In genomic region chr14:93302688-93303581, GRCh38 we compare ENCODE assay signal across 1 cellular context.
TF ChIP-seq lines count a peak whose summit lies in the region.

No MANE protein-coding gene starts in this region.

TF ChIP-seq in HEK293, 187 proteins besides CTCF, POLR2A, EP300 and RAD21 (continued from another document):
- no peak for TF ChIP-seq ZNF280C (tag by site-specific recombination; IDR thresholded peaks at IDR 0.05)
- no peak for TF ChIP-seq ZNF157 (tag by site-specific recombination; IDR thresholded peaks at IDR 0.05)
- no peak for TF ChIP-seq YY2 (tag by site-specific recombination; IDR thresholded peaks at IDR 0.05)
- peak; percentile 57 for TF ChIP-seq ZNF146 (tag by site-specific recombination; IDR thresholded peaks at IDR 0.05)
- TF ChIP-seq ZBTB1 (tag by site-specific recombination; IDR thresholded peaks at IDR 0.05), result no peak
- no peak for TF ChIP-seq ZNF488 (tag by site-specific recombination; IDR thresholded peaks at IDR 0.05)
- TF ChIP-seq ZBTB11 (tag by site-specific recombination; conservative IDR thresholded peaks at IDR 0.05; ENCODE audit: low read depth), result no peak
- TF ChIP-seq ZNF202 (tag by site-specific recombination; IDR thresholded peaks at IDR 0.05; ENCODE audit: borderline replicate concordance), result no peak
- TF ChIP-seq, protein P1, sequence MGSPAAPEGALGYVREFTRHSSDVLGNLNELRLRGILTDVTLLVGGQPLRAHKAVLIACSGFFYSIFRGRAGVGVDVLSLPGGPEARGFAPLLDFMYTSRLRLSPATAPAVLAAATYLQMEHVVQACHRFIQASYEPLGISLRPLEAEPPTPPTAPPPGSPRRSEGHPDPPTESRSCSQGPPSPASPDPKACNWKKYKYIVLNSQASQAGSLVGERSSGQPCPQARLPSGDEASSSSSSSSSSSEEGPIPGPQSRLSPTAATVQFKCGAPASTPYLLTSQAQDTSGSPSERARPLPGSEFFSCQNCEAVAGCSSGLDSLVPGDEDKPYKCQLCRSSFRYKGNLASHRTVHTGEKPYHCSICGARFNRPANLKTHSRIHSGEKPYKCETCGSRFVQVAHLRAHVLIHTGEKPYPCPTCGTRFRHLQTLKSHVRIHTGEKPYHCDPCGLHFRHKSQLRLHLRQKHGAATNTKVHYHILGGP (tag by site-specific recombination; IDR thresholded peaks at IDR 0.05), result no peak
- TF ChIP-seq, protein P2, sequence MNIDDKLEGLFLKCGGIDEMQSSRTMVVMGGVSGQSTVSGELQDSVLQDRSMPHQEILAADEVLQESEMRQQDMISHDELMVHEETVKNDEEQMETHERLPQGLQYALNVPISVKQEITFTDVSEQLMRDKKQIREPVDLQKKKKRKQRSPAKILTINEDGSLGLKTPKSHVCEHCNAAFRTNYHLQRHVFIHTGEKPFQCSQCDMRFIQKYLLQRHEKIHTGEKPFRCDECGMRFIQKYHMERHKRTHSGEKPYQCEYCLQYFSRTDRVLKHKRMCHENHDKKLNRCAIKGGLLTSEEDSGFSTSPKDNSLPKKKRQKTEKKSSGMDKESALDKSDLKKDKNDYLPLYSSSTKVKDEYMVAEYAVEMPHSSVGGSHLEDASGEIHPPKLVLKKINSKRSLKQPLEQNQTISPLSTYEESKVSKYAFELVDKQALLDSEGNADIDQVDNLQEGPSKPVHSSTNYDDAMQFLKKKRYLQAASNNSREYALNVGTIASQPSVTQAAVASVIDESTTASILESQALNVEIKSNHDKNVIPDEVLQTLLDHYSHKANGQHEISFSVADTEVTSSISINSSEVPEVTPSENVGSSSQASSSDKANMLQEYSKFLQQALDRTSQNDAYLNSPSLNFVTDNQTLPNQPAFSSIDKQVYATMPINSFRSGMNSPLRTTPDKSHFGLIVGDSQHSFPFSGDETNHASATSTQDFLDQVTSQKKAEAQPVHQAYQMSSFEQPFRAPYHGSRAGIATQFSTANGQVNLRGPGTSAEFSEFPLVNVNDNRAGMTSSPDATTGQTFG (tag by site-specific recombination; IDR thresholded peaks at IDR 0.05; ENCODE audit: borderline replicate concordance), result no peak
- no peak for TF ChIP-seq ZNF350 (tag by site-specific recombination; IDR thresholded peaks at IDR 0.05)
- TF ChIP-seq ZNF221 (tag by site-specific recombination; IDR thresholded peaks at IDR 0.05; ENCODE audit: borderline replicate concordance), result no peak
- TF ChIP-seq, protein P3, sequence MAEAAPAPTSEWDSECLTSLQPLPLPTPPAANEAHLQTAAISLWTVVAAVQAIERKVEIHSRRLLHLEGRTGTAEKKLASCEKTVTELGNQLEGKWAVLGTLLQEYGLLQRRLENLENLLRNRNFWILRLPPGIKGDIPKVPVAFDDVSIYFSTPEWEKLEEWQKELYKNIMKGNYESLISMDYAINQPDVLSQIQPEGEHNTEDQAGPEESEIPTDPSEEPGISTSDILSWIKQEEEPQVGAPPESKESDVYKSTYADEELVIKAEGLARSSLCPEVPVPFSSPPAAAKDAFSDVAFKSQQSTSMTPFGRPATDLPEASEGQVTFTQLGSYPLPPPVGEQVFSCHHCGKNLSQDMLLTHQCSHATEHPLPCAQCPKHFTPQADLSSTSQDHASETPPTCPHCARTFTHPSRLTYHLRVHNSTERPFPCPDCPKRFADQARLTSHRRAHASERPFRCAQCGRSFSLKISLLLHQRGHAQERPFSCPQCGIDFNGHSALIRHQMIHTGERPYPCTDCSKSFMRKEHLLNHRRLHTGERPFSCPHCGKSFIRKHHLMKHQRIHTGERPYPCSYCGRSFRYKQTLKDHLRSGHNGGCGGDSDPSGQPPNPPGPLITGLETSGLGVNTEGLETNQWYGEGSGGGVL (tag by site-specific recombination; IDR thresholded peaks at IDR 0.05), result no peak
- no peak for TF ChIP-seq OVOL3 (tag by site-specific recombination; IDR thresholded peaks at IDR 0.05)
- TF ChIP-seq ZNF23 (tag by site-specific recombination; IDR thresholded peaks at IDR 0.05; ENCODE audit: borderline replicate concordance), result no peak
- TF ChIP-seq ZNF366 (tag by site-specific recombination; conservative IDR thresholded peaks at IDR 0.05), result no peak
- no peak for TF ChIP-seq ZFP3 (tag by site-specific recombination; IDR thresholded peaks at IDR 0.05; ENCODE audit: low read depth)
- peak; percentile 28; the same call in 1 of the 2 replicates for TF ChIP-seq ZNF362 (tag by site-specific recombination; IDR thresholded peaks at IDR 0.05)
TF ChIP-seq in HEK293: peak in this region for 4.
